In genomic region chr5:79287907-79288306, GRCh38 we compare ENCODE assay signal across 17 cellular contexts. TPM values are rescaled to one million over a fixed set of nuclear protein-coding genes. Genes with fewer than 3 reads are reported as not detected.
DNase-seq lines count a peak whose midpoint lies in the region; ATAC-seq, FAIRE-seq and TF ChIP-seq lines count a peak whose summit lies in the region.
"Had no signal": no experiment of that assay in that cellular context is flagged by ENCODE, and none has a peak within 500 bp of the region (broad histone marks: within the 10 kb centered on the region; RNA-seq: fewer than 3 reads in every experiment).

No MANE protein-coding gene starts in this region.

- dilution Hi-C loops in IMR-90 (cut with HindIII; ENCODE audit: low sequenced_read_pairs, unreplicated experiment): no loop called here

- H3K18ac ChIP-seq in IMR-90 (ENCODE audit: low read depth, low read length): no peak overlapping the region

- H3K9me1 ChIP-seq in IMR-90 (ENCODE audit: insufficient read depth, low read length) (no peaks in the 10 kb centered on the region), K562 (ENCODE audit: control insufficient read depth, insufficient read depth, low read length) (no peaks in the 10 kb centered on the region)

- no peak overlapping the region for H2AK5ac ChIP-seq in IMR-90 (ENCODE audit: low read depth, low read length)

- no peaks in the 10 kb centered on the region for H3K79me2 ChIP-seq in K562 (ENCODE audit: control insufficient read depth, insufficient read depth, low read length)

- in situ Hi-C loops in IMR-90 (cut with MboI; ENCODE audit: low sequenced_read_pairs): no loop called here
- in situ Hi-C loops in K562 (cut with MboI): no loop called here

- H2AFZ ChIP-seq in IMR-90 (replicated peaks; ENCODE audit: low read length, poor library complexity) (no peak overlapping the region), K562 (ENCODE audit: low read depth, low read length) (no peak overlapping the region)
- H2AFZ ChIP-seq: GM23248 had no signal

- H2BK5ac ChIP-seq in IMR-90 (ENCODE audit: low read depth, low read length, poor library complexity, severe bottlenecking): no peak overlapping the region

- intact Hi-C loops in IMR-90 (cut with micrococcal nuclease): no loop called here
- intact Hi-C loops in K562 (cut with micrococcal nuclease): no loop called here

- CTCF ChIA-PET in IMR-90 (lab: Yijun Ruan, JAX): no interaction called here
- CTCF ChIA-PET in K562 (lab: Yijun Ruan, JAX; ENCODE audit: low intra/inter-chr PET ratio): no interaction called here

- no peak overlapping the region for H2BK120ac ChIP-seq in IMR-90 (ENCODE audit: low read depth, low read length)

- FAIRE-seq in K562 (lab: Jason Lieb, UNC): no peak
- FAIRE-seq: A204.1, GM12878, GM18507, H54 had no signal

- H3K23ac ChIP-seq in IMR-90 (ENCODE audit: low read depth, low read length): no peak overlapping the region

- H4K20me1 ChIP-seq in IMR-90 (ENCODE audit: insufficient read depth, low read length) (no peaks in the 10 kb centered on the region), K562 (replicated peaks; ENCODE audit: control insufficient read depth, insufficient read depth, low read length) (no peaks in the 10 kb centered on the region)

- H3K27ac ChIP-seq in IMR-90 (ENCODE audit: insufficient read depth, low read length): no peak overlapping the region
- H3K27ac ChIP-seq in K562 (ENCODE audit: extremely low read depth, low read depth, low read length): no peak overlapping the region
- H3K27ac ChIP-seq in SJCRH30: no peak overlapping the region
- H3K27ac ChIP-seq: GM23248 had no signal

- POLR2A ChIA-PET in IMR-90 (lab: Charles Lee; ENCODE audit: unreplicated experiment): no interaction called here
- POLR2A ChIA-PET in K562 (lab: Yijun Ruan, JAX): no interaction called here

- H3K9ac ChIP-seq in IMR-90 (ENCODE audit: low read depth, low read length) (no peak overlapping the region), K562 (ENCODE audit: insufficient read depth in 1 of 2, low read depth in 2 of 2, low read length in 2 of 2) (no peak overlapping the region)
- H3K9ac ChIP-seq: GM23248 had no signal

- TF ChIP-seq EP300 in K562 (IDR thresholded peaks at IDR 0.05; ENCODE audit: low read length): no peak

- H3K79me1 ChIP-seq in IMR-90 (ENCODE audit: low read depth in 1 of 2, low read length in 2 of 2): no peaks in the 10 kb centered on the region

- H3K4ac ChIP-seq in IMR-90 (ENCODE audit: low read depth, low read length): no peak overlapping the region

- H3K9me3 Mint-ChIP-seq in stimulated activated naive CD8-positive, alpha-beta T cell treated with anti-CD3 and anti-CD28 coated beads, Interleukin-15, amount 100 ng/mL, for 72 hours: no peaks in the 10 kb centered on the region
- H3K9me3 Mint-ChIP-seq: CD8-positive, alpha-beta T cell had no signal

- no peak overlapping the region for H2BK20ac ChIP-seq in IMR-90 (ENCODE audit: low read depth, low read length)

- no peak for TF ChIP-seq POLR2A in IMR-90 (IDR thresholded peaks at IDR 0.05; ENCODE audit: low read depth, low read length)
- no peak for TF ChIP-seq POLR2A in K562 (conservative IDR thresholded peaks at IDR 0.05)

- H2AK9ac ChIP-seq in IMR-90 (replicated peaks; ENCODE audit: low read depth, low read length, poor library complexity): no peak overlapping the region

- H3K4me3 Mint-ChIP-seq in stimulated activated naive CD8-positive, alpha-beta T cell treated with anti-CD3 and anti-CD28 coated beads, Interleukin-15, amount 100 ng/mL, for 72 hours: no peak overlapping the region
- H3K4me3 Mint-ChIP-seq: B cell; CD8-positive, alpha-beta T cell; IgD-negative memory B cell had no signal

- no peak overlapping the region for H3K14ac ChIP-seq in IMR-90 (replicated peaks; ENCODE audit: low read depth, low read length)

- H3K27ac Mint-ChIP-seq in stimulated activated naive CD8-positive, alpha-beta T cell treated with anti-CD3 and anti-CD28 coated beads, Interleukin-15, amount 100 ng/mL, for 72 hours: peak overlapping the region in 1 of 2 donors; percentile 22
- H3K27ac Mint-ChIP-seq: B cell; CD8-positive, alpha-beta T cell; IgD-negative memory B cell had no signal

- H3K4me1 Mint-ChIP-seq in stimulated activated naive CD8-positive, alpha-beta T cell treated with anti-CD3 and anti-CD28 coated beads, Interleukin-15, amount 100 ng/mL, for 72 hours: peaks cover 33% of the 10 kb centered on the region
- H3K4me1 Mint-ChIP-seq: B cell had no signal

- H4K8ac ChIP-seq in IMR-90 (ENCODE audit: low read depth in 2 of 2, low read length in 2 of 2): no peak overlapping the region

- H3K9me3 ChIP-seq in IMR-90 (ENCODE audit: control insufficient read depth, insufficient read depth, low read length) (no peaks in the 10 kb centered on the region), K562 (replicated peaks; ENCODE audit: control insufficient read depth, insufficient read depth, low read depth, low read length) (no peaks in the 10 kb centered on the region), SJCRH30 (replicated peaks) (no peaks in the 10 kb centered on the region)

- no peak overlapping the region for H2BK15ac ChIP-seq in IMR-90 (ENCODE audit: low read depth, low read length)

- TF ChIP-seq CTCF in IMR-90 (conservative IDR thresholded peaks at IDR 0.05; ENCODE audit: low read depth, low read length) (no peak), K562 (IDR thresholded peaks at IDR 0.05 in 2 of 3, conservative IDR thresholded peaks at IDR 0.05 in 1 of 3; ENCODE audit: insufficient read depth in 2 of 3, low read depth in 1 of 3, low read length in 3 of 3) (no peak)

- 20% methylated on average over 1 of the region's 1 CpG; no CpG with 5 or more reads in 1 of the 2 experiments for WGBS in IMR-90 (ENCODE audit: extremely low coverage in 2 of 2, insufficient read length in 1 of 2), 2 experiments
- WGBS in K562 (ENCODE audit: insufficient coverage, low coverage, missing lambda C conversion rate): 21% methylated on average over 1 of the region's 1 CpG

- H3K56ac ChIP-seq in IMR-90 (ENCODE audit: extremely low read depth, insufficient read depth, low read length): no peak overlapping the region

- ATAC-seq in stimulated activated naive CD8-positive, alpha-beta T cell treated with anti-CD3 and anti-CD28 coated beads, Interleukin-15, amount 100 ng/mL, for 72 hours: peak; percentile 33
- no peak for ATAC-seq in stimulated activated naive CD8-positive, alpha-beta T cell treated with anti-CD3 and anti-CD28 coated beads, Interleukin-15, Interleukin-2, amounts not matched to agents 100 U/mL and 50 U/mL, for 24 hours
- ATAC-seq in IMR-90 (ENCODE audit: low read depth): no peak
- ATAC-seq in K562: no peak
- ATAC-seq: CD8-positive, alpha-beta T cell; GM12878; HCT116 had no signal

- BruUV-seq in IMR-90 (replicated peaks; lab: Mats Ljungman, UMichigan): no TSS peak
- BruUV-seq in K562 (replicated peaks; lab: Mats Ljungman, UMichigan): no TSS peak

- H3K4me2 ChIP-seq in IMR-90 (ENCODE audit: low read depth, low read length): no peak overlapping the region
- H3K4me2 ChIP-seq in K562 (ENCODE audit: insufficient read depth, low read length): no peak overlapping the region

- H3K27me3 Mint-ChIP-seq in stimulated activated naive CD8-positive, alpha-beta T cell treated with anti-CD3 and anti-CD28 coated beads, Interleukin-15, amount 100 ng/mL, for 72 hours: no peaks in the 10 kb centered on the region
- H3K27me3 Mint-ChIP-seq: B cell, IgD-negative memory B cell had no signal

- H4K91ac ChIP-seq in IMR-90 (ENCODE audit: insufficient read depth, low read depth, low read length): no peak overlapping the region

- TF ChIP-seq RAD21 in IMR-90 (IDR thresholded peaks at IDR 0.05; ENCODE audit: low read length): no peak
- no peak for TF ChIP-seq RAD21 in K562 (CRISPR knock-in tag; conservative IDR thresholded peaks at IDR 0.05 in 1 of 2, IDR thresholded peaks at IDR 0.05 in 1 of 2)

- H3K36me3 ChIP-seq in IMR-90 (ENCODE audit: control insufficient read depth, insufficient read depth, low read length): peaks cover 4% of the 10 kb centered on the region
- H3K36me3 ChIP-seq in K562 (ENCODE audit: control insufficient read depth, insufficient read depth, low read length): peaks cover 10% of the 10 kb centered on the region
- H3K36me3 ChIP-seq in SJCRH30: no peaks in the 10 kb centered on the region

- H3K4me3 ChIP-seq in IMR-90 (ENCODE audit: insufficient read depth, low read depth, low read length) (no peak overlapping the region), K562 (no peak overlapping the region), SJCRH30 (no peak overlapping the region)
- H3K4me3 ChIP-seq: GM12878, GM23248 had no signal

- H4K5ac ChIP-seq in IMR-90 (ENCODE audit: low read depth, low read length): no peak overlapping the region

- DNase-seq in stimulated activated naive CD8-positive, alpha-beta T cell treated with anti-CD3 and anti-CD28 coated beads, Interleukin-15, amount 100 ng/mL, for 72 hours: no peak
- DNase-seq in stimulated activated naive CD8-positive, alpha-beta T cell treated with anti-CD3 and anti-CD28 coated beads, Interleukin-15, Interleukin-2, amounts not matched to agents 100 U/mL and 50 U/mL, for 24 hours: no peak
- no peak for DNase-seq in IMR-90
- no peak for DNase-seq in K562 (ENCODE audit: extremely low read depth in 1 of 4, low spot score in 3 of 4)
- no peak for DNase-seq in SJCRH30
- DNase-seq in NCI-H2227 (lab: John Stamatoyannopoulos, UW; ENCODE audit: unreplicated experiment): no peak
- no peak for DNase-seq in T1000 (lab: John Stamatoyannopoulos, UW)
- DNase-seq: C1 segment of cervical spinal cord; CD8-positive, alpha-beta T cell; GM23248 had no signal

- H3K27me3 ChIP-seq in IMR-90 (ENCODE audit: control insufficient read depth, insufficient read depth, low read length) (no peaks in the 10 kb centered on the region), K562 (ENCODE audit: control insufficient read depth in 2 of 2, insufficient read depth in 2 of 2, low read length in 2 of 2) (no peaks in the 10 kb centered on the region), SJCRH30 (no peaks in the 10 kb centered on the region)

- H3K4me1 ChIP-seq in IMR-90 (ENCODE audit: control insufficient read depth, insufficient read depth, low read length) (no peaks in the 10 kb centered on the region), K562 (replicated peaks in 1 of 2; ENCODE audit: control insufficient read depth in 2 of 2, insufficient read depth in 2 of 2, low read length in 2 of 2) (no peaks in the 10 kb centered on the region), SJCRH30 (no peaks in the 10 kb centered on the region)

RNA-seq across cellular contexts. Expression of gene JMY, which starts 52.0 kb away (rescaled TPM):
- 3.2 and 5.6 TPM in 2 replicates for total RNA-seq in IMR-90 (2012; rRNA removed)
- 1.2 and 1.7 TPM in 2 replicates for polyA plus RNA-seq in IMR-90 (2012; rRNA removed)
- 0.58 and 0.61 TPM in 2 replicates for polyA plus RNA-seq in IMR-90 (2012; cell fraction: cytosol; rRNA removed)
- polyA plus RNA-seq in IMR-90 (2012; cell fraction: nucleus; rRNA removed; ENCODE audit: low replicate concordance): 0.95 and 4.1 TPM in 2 replicates
- 3.2 and 10.4 TPM in 2 replicates for total RNA-seq in K562 (2011; cell fraction: chromatin; rRNA removed; ENCODE audit: low replicate concordance)
- 2.8 and 3.8 TPM in 2 replicates for total RNA-seq in K562 (2011; cell fraction: nucleolus; rRNA removed)
- 5.1 and 7.3 TPM in 2 replicates for total RNA-seq in K562 (2011; cell fraction: nucleoplasm; rRNA removed)
- total RNA-seq in K562 (2014; rRNA removed): 4.5 and 4.7 TPM in 2 replicates
- 5.2 and 6.5 TPM in 2 replicates for total RNA-seq in K562 (2014; rRNA removed; fragmentation: Illumina TruSeq; extraction: Trizol)
- total RNA-seq in K562 (2015; rRNA removed; fragmentation: Illumina TruSeq; extraction: Trizol): 2.3 and 2.5 TPM in 2 replicates
- total RNA-seq in K562 (2021): 4.6 and 5.5 TPM in 2 replicates
- polyA plus RNA-seq in K562 (2011; rRNA removed): 2.3 and 2.5 TPM in 2 replicates
- 0.34 and 1.0 TPM in 2 replicates for polyA plus RNA-seq in K562 (2011; cell fraction: cytosol; rRNA removed)
- polyA plus RNA-seq in K562 (2011; cell fraction: nucleus; rRNA removed): 2.5 and 4.0 TPM in 2 replicates
- polyA plus RNA-seq in K562 (2012): 2.0 and 4.4 TPM in 2 replicates
- polyA plus RNA-seq in K562 (2014; fragmentation: Illumina TruSeq; extraction: Trizol): 3.7 and 3.9 TPM in 2 replicates
- 1 to 10 TPM; 1.1 TPM for polyA plus RNA-seq in K562 (2014; fragmentation: Nextera tagmentation; extraction: Ambion mirVana)
- 2.8 and 3.9 TPM in 2 replicates for polyA plus RNA-seq in K562 (2014; rRNA removed)
- 4.7 and 6.1 TPM in 2 replicates for polyA minus RNA-seq in K562 (2011; rRNA and poly(A)+ RNA removed)
- 2.6 TPM in 2 replicates for polyA minus RNA-seq in K562 (2011; cell fraction: cytosol; rRNA and poly(A)+ RNA removed)
- polyA minus RNA-seq in K562 (2011; cell fraction: nucleus; rRNA and poly(A)+ RNA removed): 3.1 and 5.4 TPM in 2 replicates
- total RNA-seq in SJCRH30 (2014; rRNA removed; shearing (Covaris generic)): 11.9 and 12.1 TPM in 2 replicates
